2 cellular contexts compared by ENCODE assay signal in the genomic region with DNA sequence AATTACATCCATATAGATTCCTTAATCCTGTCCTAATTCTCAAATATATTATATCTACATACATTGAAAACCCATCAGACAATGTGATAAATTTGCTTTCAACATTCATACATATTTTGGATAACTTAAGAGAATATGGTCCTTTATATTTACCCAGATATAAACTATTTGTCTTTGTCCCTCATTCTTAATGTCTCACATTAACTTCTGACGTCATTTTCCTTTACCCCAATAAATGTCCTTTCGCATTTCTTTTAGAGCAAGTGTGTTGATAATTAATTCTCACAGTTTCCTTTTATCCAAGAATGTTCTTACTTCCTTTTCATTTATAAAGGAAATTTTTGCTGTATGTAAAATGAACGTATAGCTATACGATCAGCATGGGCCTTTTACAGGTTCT.
TF ChIP-seq lines count a peak whose summit lies in the region.

No MANE protein-coding gene starts in this region.

TF ChIP-seq in HepG2, 621 proteins besides CTCF, POLR2A, EP300 and RAD21:
- no peak for TF ChIP-seq ZNF274 (CRISPR knock-in tag; IDR thresholded peaks at IDR 0.05)
- peak; percentile 75 for TF ChIP-seq ATF7 (IDR thresholded peaks at IDR 0.05)
- no peak for TF ChIP-seq ATF7 (CRISPR knock-in tag; IDR thresholded peaks at IDR 0.05)
- TF ChIP-seq CREB1 (IDR thresholded peaks at IDR 0.05), result peak; percentile 67; the same call in 1 of the 2 replicates
- TF ChIP-seq CREB1 (CRISPR knock-in tag; IDR thresholded peaks at IDR 0.05), result no peak
TF ChIP-seq in HepG2: peak in this region for 2.

TF ChIP-seq in K562, 482 proteins besides CTCF, POLR2A, EP300 and RAD21:
- TF ChIP-seq, protein P1, sequence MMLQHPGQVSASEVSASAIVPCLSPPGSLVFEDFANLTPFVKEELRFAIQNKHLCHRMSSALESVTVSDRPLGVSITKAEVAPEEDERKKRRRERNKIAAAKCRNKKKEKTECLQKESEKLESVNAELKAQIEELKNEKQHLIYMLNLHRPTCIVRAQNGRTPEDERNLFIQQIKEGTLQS (IDR thresholded peaks at IDR 0.05), result peak; percentile 35; the same call in 1 of the 2 replicates
- TF ChIP-seq, protein P1 (CRISPR knock-in tag; conservative IDR thresholded peaks at IDR 0.05), result no peak
- TF ChIP-seq KDM4B (IDR thresholded peaks at IDR 0.05; ENCODE audit: borderline replicate concordance in 2 of 2, low read depth in 1 of 2), result no peak
- peak; percentile 16; the same call in 1 of the 2 replicates for TF ChIP-seq ATF7 (IDR thresholded peaks at IDR 0.05)
